21 cellular contexts compared by ENCODE assay signal in genomic region chr22:49402169-49402568, GRCh38.
"Had no signal": no experiment of that assay in that cellular context is flagged by ENCODE, and none has a peak within 500 bp of the region (broad histone marks: within the 10 kb centered on the region; RNA-seq: fewer than 3 reads in every experiment).

No MANE protein-coding gene starts in this region.

- ATAC-seq: activated CD4-positive, CD25-positive, alpha-beta regulatory T cell treated with anti-CD3 and anti-CD28 coated beads, Interleukin-2, amount 50 U/mL, for 24 hours; foreskin keratinocyte; heart left ventricle; left lung; SK-N-SH treated with all-trans-retinoic acid at 6 μM for 48 hours; stimulated activated naive CD8-positive, alpha-beta T cell treated with anti-CD3 and anti-CD28 coated beads, Interleukin-15, Interleukin-2, amounts not matched to agents 100 U/mL and 50 U/mL, for 24 hours; T-helper 17 cell had no signal

- DNase-seq: activated CD4-positive, alpha-beta T cell treated with anti-CD3 and anti-CD28 coated beads for 48 hours; activated CD4-positive, alpha-beta T cell treated with anti-CD3 and anti-CD28 coated beads, Interleukin-2, amount 50 U/mL, for 48 hours; activated naive CD4-positive, alpha-beta T cell treated with Interleukin-2 at 50 U/mL for 16 hours; activated T-cell treated with anti-CD3 and anti-CD28 coated beads, Interleukin-2, amount 50 U/mL, for 48 hours; foreskin keratinocyte; heart left ventricle; hypothalamus; immature natural killer cell; kidney glomerular epithelial cell; left lung; naive B cell; nucleus accumbens; stimulated activated CD4-positive, alpha-beta T cell treated with anti-CD3 and anti-CD28 coated beads, Interleukin-4, amount 100 ng/mL, for 1 hour; stimulated activated naive CD8-positive, alpha-beta T cell treated with anti-CD3 and anti-CD28 coated beads, Interleukin-15, Interleukin-2, amounts not matched to agents 100 U/mL and 50 U/mL, for 24 hours; T-helper 17 cell; T1000; transverse colon; uterus; WERI-Rb-1 had no signal
